9 cellular contexts compared by ENCODE assay signal in genomic region chr20:35991142-35991771, GRCh38. TPM values are rescaled to one million over a fixed set of nuclear protein-coding genes. Genes with fewer than 3 reads are reported as not detected.
DNase-seq lines count a peak whose midpoint lies in the region; ATAC-seq, FAIRE-seq and TF ChIP-seq lines count a peak whose summit lies in the region.
"Had no signal": no experiment of that assay in that cellular context is flagged by ENCODE, and none has a peak within 500 bp of the region (broad histone marks: within the 10 kb centered on the region; RNA-seq: fewer than 3 reads in every experiment).

No MANE protein-coding gene starts in this region.

- H3K27me3 ChIP-seq in CD4-positive, alpha-beta T cell (ENCODE audit: control insufficient read depth, insufficient read depth, low read length): no peaks in the 10 kb centered on the region

- no peaks in the 10 kb centered on the region for H3K4me1 ChIP-seq in kidney (ENCODE audit: control insufficient read depth in 1 of 2, insufficient read depth in 1 of 2, low read depth in 1 of 2, low read length in 2 of 2)

- intact Hi-C loops in CD4-positive, alpha-beta T cell (cut with DNase I, micrococcal nuclease): no loop called here
- intact Hi-C loops in kidney (cut with DNase I): loop anchor here (5.0 kb wide), 1 partner anchor 146 kb away; no protein-coding TSS in a partner anchor

- no peak overlapping the region for H3K27ac ChIP-seq in CD4-positive, alpha-beta T cell (ENCODE audit: low read depth, low read length)
- H3K27ac ChIP-seq in kidney (ENCODE audit: low read depth in 2 of 2, low read length in 2 of 2): no peak overlapping the region

- no peaks in the 10 kb centered on the region for H3K9me3 ChIP-seq in CD4-positive, alpha-beta T cell (ENCODE audit: control insufficient read depth, low read length)
- no peaks in the 10 kb centered on the region for H3K9me3 ChIP-seq in kidney (ENCODE audit: control insufficient read depth in 1 of 2, low read length in 2 of 2)

- peak in 1 of 10 experiments; percentile 11 for DNase-seq in CD4-positive, alpha-beta T cell
- DNase-seq in activated CD4-positive, alpha-beta memory T cell treated with anti-CD3 and anti-CD28 coated beads, Interleukin-2, amount 10 ng/mL, durations not matched to agents 7 days and 5 days: peak; percentile 21
- DNase-seq in kidney (no peak), SHP77 treated with DMSO at 0.1 percent for 48 hours (lab: John Stamatoyannopoulos, UW) (no peak)
- no peak for DNase-seq in natural killer cell treated with Interleukin-12 subunit alpha and Interleukin-12 subunit beta and Interleukin-15 and Interleukin-18, amount 100 ng/mL, for 72 hours (ENCODE audit: low spot score)

- H3K36me3 ChIP-seq in kidney (ENCODE audit: control insufficient read depth in 1 of 2, insufficient read depth in 2 of 2, low read length in 2 of 2): no peaks in the 10 kb centered on the region

- no peaks in the 10 kb centered on the region for H3K9me3 Mint-ChIP-seq in CD4-positive, alpha-beta T cell
- no peaks in the 10 kb centered on the region for H3K9me3 Mint-ChIP-seq in activated CD4-positive, alpha-beta memory T cell treated with anti-CD3 and anti-CD28 coated beads, Interleukin-2, amount 10 ng/mL, durations not matched to agents 7 days and 5 days
- H3K9me3 Mint-ChIP-seq in natural killer cell treated with Interleukin-12 subunit alpha and Interleukin-12 subunit beta and Interleukin-15 and Interleukin-18, amount 100 ng/mL, for 72 hours: no peaks in the 10 kb centered on the region
- H3K9me3 Mint-ChIP-seq: dendritic cell treated with granulocyte-macrophage colony-stimulating factor and Interleukin-4, amounts not matched to agents 40 ng/mL and 50 ng/mL, for 4 days had no signal

- CTCF ChIA-PET in CD4-positive, alpha-beta T cell (lab: Charles Lee): interaction anchor here (0.8 to 4.2 kb wide), 3 partner anchors 52 to 448 kb away, joined by 3 to 81 read pairs (median 4); no protein-coding TSS in a partner anchor
- CTCF ChIA-PET in activated CD4-positive, alpha-beta memory T cell treated with anti-CD3 and anti-CD28 coated beads, Interleukin-2, amount 10 ng/mL, durations not matched to agents 7 days and 5 days (lab: Charles Lee): interaction anchor here (0.5 to 10.9 kb wide), 18 partner anchors 9 to 211 kb away, joined by 3 to 244 read pairs (median 6); partner anchors contain the start of gene SCAND1

- peaks cover 5% of the 10 kb centered on the region for H3K27me3 Mint-ChIP-seq in CD4-positive, alpha-beta T cell
- H3K27me3 Mint-ChIP-seq in activated CD4-positive, alpha-beta memory T cell treated with anti-CD3 and anti-CD28 coated beads, Interleukin-2, amount 10 ng/mL, durations not matched to agents 7 days and 5 days: peaks cover 17% of the 10 kb centered on the region
- H3K27me3 Mint-ChIP-seq in natural killer cell treated with Interleukin-12 subunit alpha and Interleukin-12 subunit beta and Interleukin-15 and Interleukin-18, amount 100 ng/mL, for 72 hours: peaks cover 15 to 22% of the 10 kb centered on the region in 2 donors

- FAIRE-seq in kidney (lab: Jason Lieb, UNC): no peak

- ATAC-seq in CD4-positive, alpha-beta T cell (ENCODE audit: poor library complexity): no peak
- no peak for ATAC-seq in natural killer cell treated with Interleukin-12 subunit alpha and Interleukin-12 subunit beta and Interleukin-15 and Interleukin-18, amount 100 ng/mL, for 72 hours
- ATAC-seq in GM18517 (IDR thresholded peaks at IDR 0.05; ENCODE audit: unreplicated experiment): no peak
- ATAC-seq in GM18870 (IDR thresholded peaks at IDR 0.05; ENCODE audit: unreplicated experiment): no peak

- peak; percentile 33 for TF ChIP-seq CTCF in CD4-positive, alpha-beta T cell (IDR thresholded peaks at IDR 0.05)
- peak; percentile 40 for TF ChIP-seq CTCF in kidney (IDR thresholded peaks at IDR 0.05; ENCODE audit: borderline replicate concordance, extremely low read depth, insufficient read depth)

- no peak overlapping the region for H3K9ac ChIP-seq in kidney (ENCODE audit: low read length in 2 of 2)

- TF ChIP-seq RAD21 in Ishikawa (IDR thresholded peaks at IDR 0.05; ENCODE audit: low read depth): 0 out of 2 replicates have a peak, but pooled peaks have one; percentile 18

- no peaks in the 10 kb centered on the region for H3K36me3 Mint-ChIP-seq in CD4-positive, alpha-beta T cell (ENCODE audit: low read depth)
- no peaks in the 10 kb centered on the region for H3K36me3 Mint-ChIP-seq in activated CD4-positive, alpha-beta memory T cell treated with anti-CD3 and anti-CD28 coated beads, Interleukin-2, amount 10 ng/mL, durations not matched to agents 7 days and 5 days (ENCODE audit: low read depth)
- H3K36me3 Mint-ChIP-seq in natural killer cell treated with Interleukin-12 subunit alpha and Interleukin-12 subunit beta and Interleukin-15 and Interleukin-18, amount 100 ng/mL, for 72 hours: no peaks in the 10 kb centered on the region

- TF ChIP-seq EP300 in Ishikawa (IDR thresholded peaks at IDR 0.05; ENCODE audit: borderline replicate concordance): no peak

- no peak overlapping the region for H3K4me3 Mint-ChIP-seq in CD4-positive, alpha-beta T cell
- H3K4me3 Mint-ChIP-seq in activated CD4-positive, alpha-beta memory T cell treated with anti-CD3 and anti-CD28 coated beads, Interleukin-2, amount 10 ng/mL, durations not matched to agents 7 days and 5 days: no peak overlapping the region
- H3K4me3 Mint-ChIP-seq in natural killer cell treated with Interleukin-12 subunit alpha and Interleukin-12 subunit beta and Interleukin-15 and Interleukin-18, amount 100 ng/mL, for 72 hours: no peak overlapping the region
- H3K4me3 Mint-ChIP-seq: dendritic cell treated with granulocyte-macrophage colony-stimulating factor and Interleukin-4, amounts not matched to agents 40 ng/mL and 50 ng/mL, for 4 days had no signal

- H3K4me1 Mint-ChIP-seq in CD4-positive, alpha-beta T cell (ENCODE audit: low read depth): no peaks in the 10 kb centered on the region
- peaks cover 6% of the 10 kb centered on the region for H3K4me1 Mint-ChIP-seq in activated CD4-positive, alpha-beta memory T cell treated with anti-CD3 and anti-CD28 coated beads, Interleukin-2, amount 10 ng/mL, durations not matched to agents 7 days and 5 days
- peaks cover 0 to 8% of the 10 kb centered on the region in 2 donors for H3K4me1 Mint-ChIP-seq in natural killer cell treated with Interleukin-12 subunit alpha and Interleukin-12 subunit beta and Interleukin-15 and Interleukin-18, amount 100 ng/mL, for 72 hours (ENCODE audit: low read depth in 2 of 2)

- POLR2A ChIA-PET in CD4-positive, alpha-beta T cell (lab: Charles Lee): no interaction called here
- POLR2A ChIA-PET in activated CD4-positive, alpha-beta memory T cell treated with anti-CD3 and anti-CD28 coated beads, Interleukin-2, amount 10 ng/mL, durations not matched to agents 7 days and 5 days (lab: Charles Lee): no interaction called here

- H3K4me3 ChIP-seq in kidney (ENCODE audit: low read length in 2 of 2): no peak overlapping the region

- H3K27ac Mint-ChIP-seq in CD4-positive, alpha-beta T cell: no peak overlapping the region
- H3K27ac Mint-ChIP-seq in activated CD4-positive, alpha-beta memory T cell treated with anti-CD3 and anti-CD28 coated beads, Interleukin-2, amount 10 ng/mL, durations not matched to agents 7 days and 5 days: no peak overlapping the region
- no peak overlapping the region for H3K27ac Mint-ChIP-seq in natural killer cell treated with Interleukin-12 subunit alpha and Interleukin-12 subunit beta and Interleukin-15 and Interleukin-18, amount 100 ng/mL, for 72 hours
- H3K27ac Mint-ChIP-seq: dendritic cell treated with granulocyte-macrophage colony-stimulating factor and Interleukin-4, amounts not matched to agents 40 ng/mL and 50 ng/mL, for 4 days had no signal

TF ChIP-seq in Ishikawa, 13 proteins besides CTCF, POLR2A, EP300 and RAD21:
- TF ChIP-seq ZBTB7A (IDR thresholded peaks at IDR 0.05; ENCODE audit: low read depth) (no peak), CREB1 (IDR thresholded peaks at IDR 0.05; ENCODE audit: low read depth) (no peak)

RNA-seq across cellular contexts. Expression of gene CNBD2, which starts 22.9 kb away (rescaled TPM):
- total RNA-seq in CD4-positive, alpha-beta T cell: 10 to 100 TPM; 17.4 to 20.1 TPM
- 1 to 10 TPM; 4.6 to 5.4 TPM for total RNA-seq in activated CD4-positive, alpha-beta memory T cell treated with anti-CD3 and anti-CD28 coated beads, Interleukin-2, amount 10 ng/mL, durations not matched to agents 7 days and 5 days
- 7.4 TPM for total RNA-seq in kidney
- polyA plus RNA-seq in kidney (ENCODE audit: insufficient read depth, low read depth, low replicate concordance): 11.4 TPM
- total RNA-seq in natural killer cell treated with Interleukin-12 subunit alpha and Interleukin-12 subunit beta and Interleukin-15 and Interleukin-18, amount 100 ng/mL, for 72 hours: 1 to 10 TPM; 4.8 to 6.8 TPM

RNA-seq across cellular contexts. Expression of gene SCAND1, which starts 37.0 kb away (rescaled TPM):
- total RNA-seq in CD4-positive, alpha-beta T cell: 10 to 100 TPM; 77.2 to 82.7 TPM
- total RNA-seq in activated CD4-positive, alpha-beta memory T cell treated with anti-CD3 and anti-CD28 coated beads, Interleukin-2, amount 10 ng/mL, durations not matched to agents 7 days and 5 days: 10 to 100 TPM; 65.5 to 70.0 TPM
- 74.7 TPM for total RNA-seq in kidney
- polyA plus RNA-seq in kidney (ENCODE audit: insufficient read depth, low read depth, low replicate concordance): 184 TPM
- total RNA-seq in natural killer cell treated with Interleukin-12 subunit alpha and Interleukin-12 subunit beta and Interleukin-15 and Interleukin-18, amount 100 ng/mL, for 72 hours: 10 to 100 TPM; 44.8 to 55.4 TPM
